1 cellular context compared by ENCODE assay signal in genomic region chr7:91949221-91950009, GRCh38.
TF ChIP-seq lines count a peak whose summit lies in the region.

No MANE protein-coding gene starts in this region.

TF ChIP-seq in SK-N-SH treated with all-trans-retinoic acid at 6 μM for 48 hours, 23 proteins besides CTCF, POLR2A, EP300 and RAD21 (continued from another document):
- no peak for TF ChIP-seq CSRNP3 (CRISPR knock-in tag; IDR thresholded peaks at IDR 0.05)
- no peak for TF ChIP-seq PATZ1 (CRISPR knock-in tag; IDR thresholded peaks at IDR 0.05; ENCODE audit: borderline replicate concordance)
- no peak for TF ChIP-seq BACH2 (CRISPR knock-in tag; IDR thresholded peaks at IDR 0.05; ENCODE audit: borderline replicate concordance)
- TF ChIP-seq ZNF70 (CRISPR knock-in tag; IDR thresholded peaks at IDR 0.05): no peak
